3 cellular contexts compared by ENCODE assay signal in the genomic region with DNA sequence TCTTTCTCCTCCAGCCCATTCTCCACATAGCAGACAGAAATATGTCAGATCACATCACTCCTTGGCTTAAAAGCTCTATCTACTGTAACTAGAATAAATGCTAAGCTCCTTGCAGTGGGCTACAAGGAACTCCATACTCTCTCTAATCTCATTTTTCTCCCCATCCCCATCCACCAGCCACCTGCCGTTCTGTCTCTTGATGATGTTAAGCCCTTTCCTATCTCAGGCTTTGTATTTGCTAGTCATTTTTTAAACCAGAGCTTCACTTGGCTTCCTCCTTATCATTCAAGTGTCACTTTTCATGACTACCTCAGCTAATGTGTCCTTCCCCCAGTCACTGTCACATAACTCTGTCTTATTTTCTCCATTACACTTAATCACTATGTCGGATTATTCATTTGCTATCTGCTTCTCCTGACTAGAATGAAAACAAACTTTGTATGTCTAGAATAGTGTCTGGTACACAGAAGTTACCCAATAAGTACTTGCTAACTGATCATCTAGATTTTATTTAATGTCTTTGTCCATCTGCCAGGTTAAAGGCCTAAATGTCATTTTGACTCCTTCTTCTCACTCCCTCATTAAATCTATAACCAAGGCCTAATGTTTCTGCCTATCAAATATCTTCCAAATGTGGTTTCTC.
A peak's percentile ranks its signal among the peaks of the same experiment; 100 is the strongest.
TF ChIP-seq lines count a peak whose summit lies in the region.

No MANE protein-coding gene starts in this region.

TF ChIP-seq in HepG2, 621 proteins besides CTCF, POLR2A, EP300 and RAD21 (continues in another document):
- TF ChIP-seq ZSCAN9 (CRISPR knock-in tag; IDR thresholded peaks at IDR 0.05; ENCODE audit: borderline replicate concordance) = no peak
- TF ChIP-seq, protein P1, sequence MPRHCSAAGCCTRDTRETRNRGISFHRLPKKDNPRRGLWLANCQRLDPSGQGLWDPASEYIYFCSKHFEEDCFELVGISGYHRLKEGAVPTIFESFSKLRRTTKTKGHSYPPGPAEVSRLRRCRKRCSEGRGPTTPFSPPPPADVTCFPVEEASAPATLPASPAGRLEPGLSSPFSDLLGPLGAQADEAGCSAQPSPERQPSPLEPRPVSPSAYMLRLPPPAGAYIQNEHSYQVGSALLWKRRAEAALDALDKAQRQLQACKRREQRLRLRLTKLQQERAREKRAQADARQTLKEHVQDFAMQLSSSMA (CRISPR knock-in tag; IDR thresholded peaks at IDR 0.05) = no peak
- no peak for TF ChIP-seq ZNF501 (CRISPR knock-in tag; IDR thresholded peaks at IDR 0.05)
- no peak for TF ChIP-seq MLLT10 (CRISPR knock-in tag; IDR thresholded peaks at IDR 0.05)
- TF ChIP-seq, protein P2, sequence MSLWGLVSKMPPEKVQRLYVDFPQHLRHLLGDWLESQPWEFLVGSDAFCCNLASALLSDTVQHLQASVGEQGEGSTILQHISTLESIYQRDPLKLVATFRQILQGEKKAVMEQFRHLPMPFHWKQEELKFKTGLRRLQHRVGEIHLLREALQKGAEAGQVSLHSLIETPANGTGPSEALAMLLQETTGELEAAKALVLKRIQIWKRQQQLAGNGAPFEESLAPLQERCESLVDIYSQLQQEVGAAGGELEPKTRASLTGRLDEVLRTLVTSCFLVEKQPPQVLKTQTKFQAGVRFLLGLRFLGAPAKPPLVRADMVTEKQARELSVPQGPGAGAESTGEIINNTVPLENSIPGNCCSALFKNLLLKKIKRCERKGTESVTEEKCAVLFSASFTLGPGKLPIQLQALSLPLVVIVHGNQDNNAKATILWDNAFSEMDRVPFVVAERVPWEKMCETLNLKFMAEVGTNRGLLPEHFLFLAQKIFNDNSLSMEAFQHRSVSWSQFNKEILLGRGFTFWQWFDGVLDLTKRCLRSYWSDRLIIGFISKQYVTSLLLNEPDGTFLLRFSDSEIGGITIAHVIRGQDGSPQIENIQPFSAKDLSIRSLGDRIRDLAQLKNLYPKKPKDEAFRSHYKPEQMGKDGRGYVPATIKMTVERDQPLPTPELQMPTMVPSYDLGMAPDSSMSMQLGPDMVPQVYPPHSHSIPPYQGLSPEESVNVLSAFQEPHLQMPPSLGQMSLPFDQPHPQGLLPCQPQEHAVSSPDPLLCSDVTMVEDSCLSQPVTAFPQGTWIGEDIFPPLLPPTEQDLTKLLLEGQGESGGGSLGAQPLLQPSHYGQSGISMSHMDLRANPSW (CRISPR knock-in tag; IDR thresholded peaks at IDR 0.05; ENCODE audit: borderline replicate concordance) = no peak
- TF ChIP-seq, protein P3, sequence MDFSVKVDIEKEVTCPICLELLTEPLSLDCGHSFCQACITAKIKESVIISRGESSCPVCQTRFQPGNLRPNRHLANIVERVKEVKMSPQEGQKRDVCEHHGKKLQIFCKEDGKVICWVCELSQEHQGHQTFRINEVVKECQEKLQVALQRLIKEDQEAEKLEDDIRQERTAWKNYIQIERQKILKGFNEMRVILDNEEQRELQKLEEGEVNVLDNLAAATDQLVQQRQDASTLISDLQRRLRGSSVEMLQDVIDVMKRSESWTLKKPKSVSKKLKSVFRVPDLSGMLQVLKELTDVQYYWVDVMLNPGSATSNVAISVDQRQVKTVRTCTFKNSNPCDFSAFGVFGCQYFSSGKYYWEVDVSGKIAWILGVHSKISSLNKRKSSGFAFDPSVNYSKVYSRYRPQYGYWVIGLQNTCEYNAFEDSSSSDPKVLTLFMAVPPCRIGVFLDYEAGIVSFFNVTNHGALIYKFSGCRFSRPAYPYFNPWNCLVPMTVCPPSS (IDR thresholded peaks at IDR 0.05) = no peak
- no peak for TF ChIP-seq ZNF839 (CRISPR knock-in tag; IDR thresholded peaks at IDR 0.05; ENCODE audit: borderline replicate concordance)
- no peak for TF ChIP-seq PLRG1 (conservative IDR thresholded peaks at IDR 0.05)
- TF ChIP-seq KDM5B (CRISPR knock-in tag; IDR thresholded peaks at IDR 0.05; ENCODE audit: borderline replicate concordance) = no peak
- TF ChIP-seq TRIM24 (CRISPR knock-in tag; IDR thresholded peaks at IDR 0.05) = no peak
- TF ChIP-seq, protein P4, sequence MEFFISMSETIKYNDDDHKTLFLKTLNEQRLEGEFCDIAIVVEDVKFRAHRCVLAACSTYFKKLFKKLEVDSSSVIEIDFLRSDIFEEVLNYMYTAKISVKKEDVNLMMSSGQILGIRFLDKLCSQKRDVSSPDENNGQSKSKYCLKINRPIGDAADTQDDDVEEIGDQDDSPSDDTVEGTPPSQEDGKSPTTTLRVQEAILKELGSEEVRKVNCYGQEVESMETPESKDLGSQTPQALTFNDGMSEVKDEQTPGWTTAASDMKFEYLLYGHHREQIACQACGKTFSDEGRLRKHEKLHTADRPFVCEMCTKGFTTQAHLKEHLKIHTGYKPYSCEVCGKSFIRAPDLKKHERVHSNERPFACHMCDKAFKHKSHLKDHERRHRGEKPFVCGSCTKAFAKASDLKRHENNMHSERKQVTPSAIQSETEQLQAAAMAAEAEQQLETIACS (CRISPR knock-in tag; IDR thresholded peaks at IDR 0.05) = no peak
- no peak for TF ChIP-seq KLF12 (CRISPR knock-in tag; IDR thresholded peaks at IDR 0.05; ENCODE audit: borderline replicate concordance)
- TF ChIP-seq ZKSCAN1 (IDR thresholded peaks at IDR 0.05; ENCODE audit: low read length) = no peak
- no peak for TF ChIP-seq ZNF10 (CRISPR knock-in tag; IDR thresholded peaks at IDR 0.05; ENCODE audit: borderline replicate concordance, low read depth)

TF ChIP-seq in SK-N-SH, 30 proteins besides CTCF, POLR2A, EP300 and RAD21:
- TF ChIP-seq, protein P5, sequence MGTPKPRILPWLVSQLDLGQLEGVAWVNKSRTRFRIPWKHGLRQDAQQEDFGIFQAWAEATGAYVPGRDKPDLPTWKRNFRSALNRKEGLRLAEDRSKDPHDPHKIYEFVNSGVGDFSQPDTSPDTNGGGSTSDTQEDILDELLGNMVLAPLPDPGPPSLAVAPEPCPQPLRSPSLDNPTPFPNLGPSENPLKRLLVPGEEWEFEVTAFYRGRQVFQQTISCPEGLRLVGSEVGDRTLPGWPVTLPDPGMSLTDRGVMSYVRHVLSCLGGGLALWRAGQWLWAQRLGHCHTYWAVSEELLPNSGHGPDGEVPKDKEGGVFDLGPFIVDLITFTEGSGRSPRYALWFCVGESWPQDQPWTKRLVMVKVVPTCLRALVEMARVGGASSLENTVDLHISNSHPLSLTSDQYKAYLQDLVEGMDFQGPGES (IDR thresholded peaks at IDR 0.05; ENCODE audit: low read depth, low read length) = no peak
- TF ChIP-seq NFIC (IDR thresholded peaks at IDR 0.05; ENCODE audit: borderline replicate concordance) (no peak), GATA2 (CRISPR knock-in tag; IDR thresholded peaks at IDR 0.05) (peak; percentile 55)
- TF ChIP-seq, protein P6, sequence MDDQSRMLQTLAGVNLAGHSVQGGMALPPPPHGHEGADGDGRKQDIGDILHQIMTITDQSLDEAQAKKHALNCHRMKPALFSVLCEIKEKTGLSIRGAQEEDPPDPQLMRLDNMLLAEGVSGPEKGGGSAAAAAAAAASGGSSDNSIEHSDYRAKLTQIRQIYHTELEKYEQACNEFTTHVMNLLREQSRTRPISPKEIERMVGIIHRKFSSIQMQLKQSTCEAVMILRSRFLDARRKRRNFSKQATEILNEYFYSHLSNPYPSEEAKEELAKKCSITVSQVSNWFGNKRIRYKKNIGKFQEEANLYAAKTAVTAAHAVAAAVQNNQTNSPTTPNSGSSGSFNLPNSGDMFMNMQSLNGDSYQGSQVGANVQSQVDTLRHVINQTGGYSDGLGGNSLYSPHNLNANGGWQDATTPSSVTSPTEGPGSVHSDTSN (IDR thresholded peaks at IDR 0.05) = no peak

TF ChIP-seq in WTC11, 78 proteins besides CTCF, POLR2A, EP300 and RAD21 (continued from another document):
- TF ChIP-seq, protein P7, sequence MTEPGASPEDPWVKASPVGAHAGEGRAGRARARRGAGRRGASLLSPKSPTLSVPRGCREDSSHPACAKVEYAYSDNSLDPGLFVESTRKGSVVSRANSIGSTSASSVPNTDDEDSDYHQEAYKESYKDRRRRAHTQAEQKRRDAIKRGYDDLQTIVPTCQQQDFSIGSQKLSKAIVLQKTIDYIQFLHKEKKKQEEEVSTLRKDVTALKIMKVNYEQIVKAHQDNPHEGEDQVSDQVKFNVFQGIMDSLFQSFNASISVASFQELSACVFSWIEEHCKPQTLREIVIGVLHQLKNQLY (CRISPR knock-in tag; IDR thresholded peaks at IDR 0.05) = no peak
- TF ChIP-seq TCF7 (CRISPR knock-in tag; IDR thresholded peaks at IDR 0.05; ENCODE audit: low read depth) (no peak), MYBL2 (CRISPR knock-in tag; IDR thresholded peaks at IDR 0.05) (no peak), OVOL2 (CRISPR knock-in tag; IDR thresholded peaks at IDR 0.05; ENCODE audit: borderline replicate concordance) (no peak), RELA (CRISPR knock-in tag; IDR thresholded peaks at IDR 0.05; ENCODE audit: borderline replicate concordance) (no peak), MXD4 (CRISPR knock-in tag; IDR thresholded peaks at IDR 0.05; ENCODE audit: borderline replicate concordance) (no peak), ZNF121 (CRISPR knock-in tag; IDR thresholded peaks at IDR 0.05) (no peak)
- TF ChIP-seq, protein P8, sequence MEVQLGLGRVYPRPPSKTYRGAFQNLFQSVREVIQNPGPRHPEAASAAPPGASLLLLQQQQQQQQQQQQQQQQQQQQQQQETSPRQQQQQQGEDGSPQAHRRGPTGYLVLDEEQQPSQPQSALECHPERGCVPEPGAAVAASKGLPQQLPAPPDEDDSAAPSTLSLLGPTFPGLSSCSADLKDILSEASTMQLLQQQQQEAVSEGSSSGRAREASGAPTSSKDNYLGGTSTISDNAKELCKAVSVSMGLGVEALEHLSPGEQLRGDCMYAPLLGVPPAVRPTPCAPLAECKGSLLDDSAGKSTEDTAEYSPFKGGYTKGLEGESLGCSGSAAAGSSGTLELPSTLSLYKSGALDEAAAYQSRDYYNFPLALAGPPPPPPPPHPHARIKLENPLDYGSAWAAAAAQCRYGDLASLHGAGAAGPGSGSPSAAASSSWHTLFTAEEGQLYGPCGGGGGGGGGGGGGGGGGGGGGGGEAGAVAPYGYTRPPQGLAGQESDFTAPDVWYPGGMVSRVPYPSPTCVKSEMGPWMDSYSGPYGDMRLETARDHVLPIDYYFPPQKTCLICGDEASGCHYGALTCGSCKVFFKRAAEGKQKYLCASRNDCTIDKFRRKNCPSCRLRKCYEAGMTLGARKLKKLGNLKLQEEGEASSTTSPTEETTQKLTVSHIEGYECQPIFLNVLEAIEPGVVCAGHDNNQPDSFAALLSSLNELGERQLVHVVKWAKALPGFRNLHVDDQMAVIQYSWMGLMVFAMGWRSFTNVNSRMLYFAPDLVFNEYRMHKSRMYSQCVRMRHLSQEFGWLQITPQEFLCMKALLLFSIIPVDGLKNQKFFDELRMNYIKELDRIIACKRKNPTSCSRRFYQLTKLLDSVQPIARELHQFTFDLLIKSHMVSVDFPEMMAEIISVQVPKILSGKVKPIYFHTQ (CRISPR knock-in tag; IDR thresholded peaks at IDR 0.05) = no peak
- TF ChIP-seq, protein P9, sequence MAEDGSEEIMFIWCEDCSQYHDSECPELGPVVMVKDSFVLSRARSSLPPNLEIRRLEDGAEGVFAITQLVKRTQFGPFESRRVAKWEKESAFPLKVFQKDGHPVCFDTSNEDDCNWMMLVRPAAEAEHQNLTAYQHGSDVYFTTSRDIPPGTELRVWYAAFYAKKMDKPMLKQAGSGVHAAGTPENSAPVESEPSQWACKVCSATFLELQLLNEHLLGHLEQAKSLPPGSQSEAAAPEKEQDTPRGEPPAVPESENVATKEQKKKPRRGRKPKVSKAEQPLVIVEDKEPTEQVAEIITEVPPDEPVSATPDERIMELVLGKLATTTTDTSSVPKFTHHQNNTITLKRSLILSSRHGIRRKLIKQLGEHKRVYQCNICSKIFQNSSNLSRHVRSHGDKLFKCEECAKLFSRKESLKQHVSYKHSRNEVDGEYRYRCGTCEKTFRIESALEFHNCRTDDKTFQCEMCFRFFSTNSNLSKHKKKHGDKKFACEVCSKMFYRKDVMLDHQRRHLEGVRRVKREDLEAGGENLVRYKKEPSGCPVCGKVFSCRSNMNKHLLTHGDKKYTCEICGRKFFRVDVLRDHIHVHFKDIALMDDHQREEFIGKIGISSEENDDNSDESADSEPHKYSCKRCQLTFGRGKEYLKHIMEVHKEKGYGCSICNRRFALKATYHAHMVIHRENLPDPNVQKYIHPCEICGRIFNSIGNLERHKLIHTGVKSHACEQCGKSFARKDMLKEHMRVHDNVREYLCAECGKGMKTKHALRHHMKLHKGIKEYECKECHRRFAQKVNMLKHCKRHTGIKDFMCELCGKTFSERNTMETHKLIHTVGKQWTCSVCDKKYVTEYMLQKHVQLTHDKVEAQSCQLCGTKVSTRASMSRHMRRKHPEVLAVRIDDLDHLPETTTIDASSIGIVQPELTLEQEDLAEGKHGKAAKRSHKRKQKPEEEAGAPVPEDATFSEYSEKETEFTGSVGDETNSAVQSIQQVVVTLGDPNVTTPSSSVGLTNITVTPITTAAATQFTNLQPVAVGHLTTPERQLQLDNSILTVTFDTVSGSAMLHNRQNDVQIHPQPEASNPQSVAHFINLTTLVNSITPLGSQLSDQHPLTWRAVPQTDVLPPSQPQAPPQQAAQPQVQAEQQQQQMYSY (CRISPR knock-in tag; IDR thresholded peaks at IDR 0.05) = no peak
- TF ChIP-seq, protein P10, sequence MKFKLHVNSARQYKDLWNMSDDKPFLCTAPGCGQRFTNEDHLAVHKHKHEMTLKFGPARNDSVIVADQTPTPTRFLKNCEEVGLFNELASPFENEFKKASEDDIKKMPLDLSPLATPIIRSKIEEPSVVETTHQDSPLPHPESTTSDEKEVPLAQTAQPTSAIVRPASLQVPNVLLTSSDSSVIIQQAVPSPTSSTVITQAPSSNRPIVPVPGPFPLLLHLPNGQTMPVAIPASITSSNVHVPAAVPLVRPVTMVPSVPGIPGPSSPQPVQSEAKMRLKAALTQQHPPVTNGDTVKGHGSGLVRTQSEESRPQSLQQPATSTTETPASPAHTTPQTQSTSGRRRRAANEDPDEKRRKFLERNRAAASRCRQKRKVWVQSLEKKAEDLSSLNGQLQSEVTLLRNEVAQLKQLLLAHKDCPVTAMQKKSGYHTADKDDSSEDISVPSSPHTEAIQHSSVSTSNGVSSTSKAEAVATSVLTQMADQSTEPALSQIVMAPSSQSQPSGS (CRISPR knock-in tag; IDR thresholded peaks at IDR 0.05; ENCODE audit: borderline replicate concordance, low read depth) = no peak
- TF ChIP-seq, protein P11, sequence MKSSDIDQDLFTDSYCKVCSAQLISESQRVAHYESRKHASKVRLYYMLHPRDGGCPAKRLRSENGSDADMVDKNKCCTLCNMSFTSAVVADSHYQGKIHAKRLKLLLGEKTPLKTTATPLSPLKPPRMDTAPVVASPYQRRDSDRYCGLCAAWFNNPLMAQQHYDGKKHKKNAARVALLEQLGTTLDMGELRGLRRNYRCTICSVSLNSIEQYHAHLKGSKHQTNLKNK (CRISPR knock-in tag; IDR thresholded peaks at IDR 0.05) = no peak
